Comparison of ENCODE assay signal across 1 cellular context in the genomic region with DNA sequence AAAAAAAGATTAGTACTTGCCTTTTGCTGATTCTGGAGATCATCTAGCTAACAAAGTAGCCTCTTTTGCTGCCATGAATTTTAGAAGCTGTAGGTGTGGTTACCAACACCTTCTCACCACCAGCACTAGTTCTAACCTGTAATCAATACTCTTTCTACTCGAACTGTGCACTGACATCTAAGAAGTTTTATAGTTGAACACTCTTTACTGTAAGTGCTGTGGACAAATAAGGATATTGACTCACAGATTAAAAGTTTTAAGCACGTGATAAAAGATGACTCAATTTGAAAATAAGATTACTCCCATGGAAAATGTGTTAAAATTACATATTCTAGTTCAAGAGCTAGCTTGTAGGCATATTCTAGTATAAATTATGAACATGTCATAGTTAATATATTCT.
TF ChIP-seq lines count a peak whose summit lies in the region.

No MANE protein-coding gene starts in this region.

TF ChIP-seq in endothelial cell of umbilical vein, 7 proteins besides CTCF, POLR2A, EP300 and RAD21:
- TF ChIP-seq MYC (IDR thresholded peaks at IDR 0.05; ENCODE audit: low read depth, low read length) (no peak), POLR2AphosphoS5 (IDR thresholded peaks at IDR 0.05; ENCODE audit: insufficient read depth, low read depth, low read length) (no peak), JUN (IDR thresholded peaks at IDR 0.05; ENCODE audit: borderline replicate concordance, insufficient read depth, insufficient read length, low read depth) (peak; percentile 41), GATA2 (IDR thresholded peaks at IDR 0.05; ENCODE audit: insufficient read depth, insufficient read length, low read depth, low read length) (no peak), FOS (IDR thresholded peaks at IDR 0.05; ENCODE audit: borderline replicate concordance, insufficient read depth, low read length) (peak; percentile 69), MAX (IDR thresholded peaks at IDR 0.05; ENCODE audit: insufficient read depth, insufficient read length) (no peak), EZH2 (IDR thresholded peaks at IDR 0.05; ENCODE audit: borderline replicate concordance, low read depth, low read length, severe bottlenecking) (no peak)
